ENCODE assay signal across 8 cellular contexts in the genomic region with DNA sequence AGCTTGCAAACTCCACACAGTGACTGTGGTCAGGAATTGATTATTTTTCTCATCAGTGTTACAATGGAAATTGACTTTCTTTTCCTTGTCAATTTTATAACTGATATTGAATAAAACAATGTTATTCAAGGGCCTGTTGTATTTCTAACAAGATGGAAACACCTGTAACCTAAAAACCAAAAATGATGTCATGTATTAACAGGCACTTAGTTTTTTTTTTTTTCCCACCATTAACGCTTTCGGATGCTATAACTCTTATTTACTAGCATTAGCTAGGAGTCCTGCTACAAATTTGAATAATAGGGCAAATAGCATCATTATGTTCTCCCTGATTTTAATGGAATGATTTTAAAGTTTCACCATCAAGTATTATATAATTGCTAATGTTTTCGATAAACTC. TPM values are rescaled to one million over a fixed set of nuclear protein-coding genes. Genes with fewer than 3 reads are reported as not detected.
"Had no signal": no experiment of that assay in that cellular context is flagged by ENCODE, and none has a peak within 500 bp of the region (broad histone marks: within the 10 kb centered on the region; RNA-seq: fewer than 3 reads in every experiment).

No MANE protein-coding gene starts in this region.

- FAIRE-seq: G401.6, GM12891, GM12892, GM18507, GM19239 had no signal

- DNase-seq: GDM1, GF-D8 had no signal

RNA-seq across cellular contexts. Expression of a gene that starts 30.3 kb away (rescaled TPM):
- total RNA-seq: G401 had no signal
